ENCODE assay signal across 8 cellular contexts in genomic region chr2:135819211-135819610, GRCh38. TPM values are rescaled to one million over a fixed set of nuclear protein-coding genes. Genes with fewer than 3 reads are reported as not detected.
A peak's percentile ranks its signal among the peaks of the same experiment; 100 is the strongest.
DNase-seq lines count a peak whose midpoint lies in the region; ATAC-seq and TF ChIP-seq lines count a peak whose summit lies in the region.

No MANE protein-coding gene starts in this region.

- POLR2A ChIA-PET in Caco-2 (lab: Charles Lee): no interaction called here
- POLR2A ChIA-PET in IMR-90 (lab: Charles Lee; ENCODE audit: unreplicated experiment): no interaction called here

- peak overlapping the region; percentile 20; the same call in 1 of the 2 replicates for H2BK120ac ChIP-seq in IMR-90 (ENCODE audit: low read depth, low read length)

- peaks cover 7% of the 10 kb centered on the region; the same call in 1 of the 2 replicates for H3K9me3 ChIP-seq in Caco-2
- peaks cover 5% of the 10 kb centered on the region for H3K9me3 ChIP-seq in IMR-90 (ENCODE audit: control insufficient read depth, insufficient read depth, low read length)
- H3K9me3 ChIP-seq in upper lobe of left lung: peaks cover 0 to 8% (median 4%) of the 10 kb centered on the region in 4 donors

- no peak overlapping the region for H4K91ac ChIP-seq in IMR-90 (ENCODE audit: insufficient read depth, low read depth, low read length)

- TF ChIP-seq RAD21 in IMR-90 (IDR thresholded peaks at IDR 0.05; ENCODE audit: low read length): peak; percentile 17; the same call in 1 of the 2 replicates

- no peak overlapping the region for H3K27ac Mint-ChIP-seq in Caco-2 (ENCODE audit: unreplicated experiment)
- no peak overlapping the region for H3K27ac Mint-ChIP-seq in activated CD8-positive, alpha-beta memory T cell treated with anti-CD3 and anti-CD28 coated beads, Interleukin-2, amount 10 ng/mL, durations not matched to agents 7 days and 5 days

- H3K4me3 ChIP-seq in Caco-2 (ENCODE audit: low read depth, low read length) (no peak overlapping the region), IMR-90 (ENCODE audit: insufficient read depth, low read depth, low read length) (no peak overlapping the region), upper lobe of left lung (no peak overlapping the region)

- H4K20me1 ChIP-seq in IMR-90 (ENCODE audit: insufficient read depth, low read length): no peaks in the 10 kb centered on the region

- intact Hi-C loops in Caco-2 (cut with micrococcal nuclease; ENCODE audit: unreplicated experiment): no loop called here
- intact Hi-C loops in IMR-90 (cut with micrococcal nuclease): loop anchor here (5.0 kb wide), 1 partner anchor 558 kb away; no protein-coding TSS in a partner anchor
- intact Hi-C loops in left colon (cut with DNase I, micrococcal nuclease): no loop called here

- H3K27me3 Mint-ChIP-seq in Caco-2 (ENCODE audit: insufficient read depth, unreplicated experiment): no peaks in the 10 kb centered on the region
- no peaks in the 10 kb centered on the region for H3K27me3 Mint-ChIP-seq in activated CD8-positive, alpha-beta memory T cell treated with anti-CD3 and anti-CD28 coated beads, Interleukin-2, amount 10 ng/mL, durations not matched to agents 7 days and 5 days

- CTCF ChIA-PET in Caco-2 (lab: Charles Lee) (no interaction called here), IMR-90 (lab: Yijun Ruan, JAX) (no interaction called here)
- CTCF ChIA-PET in activated CD8-positive, alpha-beta memory T cell treated with anti-CD3 and anti-CD28 coated beads, Interleukin-2, amount 10 ng/mL, durations not matched to agents 7 days and 5 days (lab: Charles Lee): interaction anchor here (0.6 to 1.6 kb wide), 4 partner anchors 22 to 557 kb away, joined by 3 to 5 read pairs (median 4); no protein-coding TSS in a partner anchor

- H2AK9ac ChIP-seq in IMR-90 (replicated peaks; ENCODE audit: low read depth, low read length, poor library complexity): no peak overlapping the region

- H3K18ac ChIP-seq in IMR-90 (ENCODE audit: low read depth, low read length): no peak overlapping the region

- no peak overlapping the region for H3K23ac ChIP-seq in IMR-90 (ENCODE audit: low read depth, low read length)

- H3K36me3 ChIP-seq in Caco-2 (ENCODE audit: control insufficient read depth, insufficient read depth, low read length): no peaks in the 10 kb centered on the region
- H3K36me3 ChIP-seq in IMR-90 (ENCODE audit: control insufficient read depth, insufficient read depth, low read length): no peaks in the 10 kb centered on the region
- H3K36me3 ChIP-seq in upper lobe of left lung: no peaks in the 10 kb centered on the region

- no peak overlapping the region for H4K8ac ChIP-seq in IMR-90 (ENCODE audit: low read depth in 2 of 2, low read length in 2 of 2)

- no peak overlapping the region for H4K5ac ChIP-seq in IMR-90 (ENCODE audit: low read depth, low read length)

- H3K4me2 ChIP-seq in IMR-90 (ENCODE audit: low read depth, low read length): no peak overlapping the region

- no peak overlapping the region for H3K4me3 Mint-ChIP-seq in Caco-2 (ENCODE audit: unreplicated experiment)
- no peak overlapping the region for H3K4me3 Mint-ChIP-seq in activated CD8-positive, alpha-beta memory T cell treated with anti-CD3 and anti-CD28 coated beads, Interleukin-2, amount 10 ng/mL, durations not matched to agents 7 days and 5 days

- H3K9me3 Mint-ChIP-seq in Caco-2 (ENCODE audit: unreplicated experiment): no peaks in the 10 kb centered on the region
- peaks cover 13% of the 10 kb centered on the region for H3K9me3 Mint-ChIP-seq in activated CD8-positive, alpha-beta memory T cell treated with anti-CD3 and anti-CD28 coated beads, Interleukin-2, amount 10 ng/mL, durations not matched to agents 7 days and 5 days (ENCODE audit: low read depth)

- H3K27ac ChIP-seq in IMR-90 (ENCODE audit: insufficient read depth, low read length) (no peak overlapping the region), upper lobe of left lung (no peak overlapping the region)

- no peak for TF ChIP-seq EP300 in upper lobe of left lung (IDR thresholded peaks at IDR 0.05)

- H3K4me1 ChIP-seq in Caco-2 (no peaks in the 10 kb centered on the region), IMR-90 (ENCODE audit: control insufficient read depth, insufficient read depth, low read length) (peaks cover 6% of the 10 kb centered on the region; the same call in 1 of the 2 replicates), upper lobe of left lung (no peaks in the 10 kb centered on the region)

- H2BK15ac ChIP-seq in IMR-90 (ENCODE audit: low read depth, low read length): no peak overlapping the region

- dilution Hi-C loops in IMR-90 (cut with HindIII; ENCODE audit: low sequenced_read_pairs, unreplicated experiment): no loop called here

- no peaks in the 10 kb centered on the region for H3K9me1 ChIP-seq in IMR-90 (ENCODE audit: insufficient read depth, low read length)

- no peak overlapping the region for H3K9ac ChIP-seq in IMR-90 (ENCODE audit: low read depth, low read length)

- no TSS peak for BruUV-seq in Caco-2 (replicated peaks; lab: Mats Ljungman, UMichigan)
- BruUV-seq in IMR-90 (replicated peaks; lab: Mats Ljungman, UMichigan): no TSS peak

- peak; percentile 29 to 54 for TF ChIP-seq CTCF in Caco-2 (IDR thresholded peaks at IDR 0.05; ENCODE audit: insufficient read depth in 1 of 2, low read depth in 1 of 2, low read length in 1 of 2, severe bottlenecking in 1 of 2, unreplicated experiment in 1 of 2)
- peak; percentile 45 for TF ChIP-seq CTCF in IMR-90 (conservative IDR thresholded peaks at IDR 0.05; ENCODE audit: low read depth, low read length)
- no peak for TF ChIP-seq CTCF in omental fat pad (IDR thresholded peaks at IDR 0.05)
- no peak for TF ChIP-seq CTCF in upper lobe of left lung (IDR thresholded peaks at IDR 0.05)

- no peak overlapping the region for H2BK20ac ChIP-seq in IMR-90 (ENCODE audit: low read depth, low read length)

- no peaks in the 10 kb centered on the region for H3K79me1 ChIP-seq in IMR-90 (ENCODE audit: low read depth in 1 of 2, low read length in 2 of 2)

- in situ Hi-C loops in IMR-90 (cut with MboI; ENCODE audit: low sequenced_read_pairs): no loop called here

- no peak for TF ChIP-seq POLR2A in IMR-90 (IDR thresholded peaks at IDR 0.05; ENCODE audit: low read depth, low read length)
- TF ChIP-seq POLR2A in upper lobe of left lung (IDR thresholded peaks at IDR 0.05): no peak

- H3K4ac ChIP-seq in IMR-90 (ENCODE audit: low read depth, low read length): no peak overlapping the region

- H3K36me3 Mint-ChIP-seq in Caco-2 (ENCODE audit: insufficient read depth, unreplicated experiment): no peaks in the 10 kb centered on the region
- peaks cover 38% of the 10 kb centered on the region for H3K36me3 Mint-ChIP-seq in activated CD8-positive, alpha-beta memory T cell treated with anti-CD3 and anti-CD28 coated beads, Interleukin-2, amount 10 ng/mL, durations not matched to agents 7 days and 5 days

- 60% methylated on average over 1 of the region's 8 CpGs; no CpG with 5 or more reads in 1 of the 2 experiments for WGBS in IMR-90 (ENCODE audit: extremely low coverage in 2 of 2, insufficient read length in 1 of 2), 2 experiments
- WGBS in upper lobe of left lung, 2 donors: 71 to 72% methylated on average over 6 to 8 of the region's 8 CpGs

- H2BK5ac ChIP-seq in IMR-90 (ENCODE audit: low read depth, low read length, poor library complexity, severe bottlenecking): no peak overlapping the region

- DNase-seq in Caco-2: peak in 1 of 2 experiments; percentile 51
- peak; percentile 50 for DNase-seq in IMR-90
- DNase-seq in activated CD8-positive, alpha-beta memory T cell treated with anti-CD3 and anti-CD28 coated beads, Interleukin-2, amount 10 ng/mL, durations not matched to agents 7 days and 5 days: peak; percentile 77
- peak in 1 of 2 donors; percentile 33 for DNase-seq in left colon
- no peak for DNase-seq in omental fat pad (ENCODE audit: low spot score)
- DNase-seq in upper lobe of left lung: no peak
- no peak for DNase-seq in NCI-H1694 treated with DMSO at 0.1 percent for 48 hours (lab: John Stamatoyannopoulos, UW)

- H3K14ac ChIP-seq in IMR-90 (replicated peaks; ENCODE audit: low read depth, low read length): no peak overlapping the region

- peak overlapping the region; percentile 87 for H2AFZ ChIP-seq in IMR-90 (replicated peaks; ENCODE audit: low read length, poor library complexity)

- no peak overlapping the region for H3K56ac ChIP-seq in IMR-90 (ENCODE audit: extremely low read depth, insufficient read depth, low read length)

- ATAC-seq in IMR-90 (ENCODE audit: low read depth) (peak; percentile 67), left colon (peak; percentile 69), omental fat pad (ENCODE audit: low FRiP score) (no peak), HG02759 (IDR thresholded peaks at IDR 0.05; ENCODE audit: unreplicated experiment) (no peak), upper lobe of left lung (ENCODE audit: low FRiP score in 2 of 2) (no peak)
- peak; percentile 31 for ATAC-seq in activated CD8-positive, alpha-beta memory T cell treated with anti-CD3 and anti-CD28 coated beads, Interleukin-2, amount 10 ng/mL, durations not matched to agents 7 days and 5 days

- H3K27me3 ChIP-seq in Caco-2 (replicated peaks; ENCODE audit: control insufficient read depth, insufficient read depth, low read length) (no peaks in the 10 kb centered on the region), IMR-90 (ENCODE audit: control insufficient read depth, insufficient read depth, low read length) (no peaks in the 10 kb centered on the region), upper lobe of left lung (no peaks in the 10 kb centered on the region)

- H3K4me1 Mint-ChIP-seq in Caco-2 (ENCODE audit: low read depth, unreplicated experiment): no peaks in the 10 kb centered on the region
- H3K4me1 Mint-ChIP-seq in activated CD8-positive, alpha-beta memory T cell treated with anti-CD3 and anti-CD28 coated beads, Interleukin-2, amount 10 ng/mL, durations not matched to agents 7 days and 5 days: peaks cover 42% of the 10 kb centered on the region

- no peak overlapping the region for H2AK5ac ChIP-seq in IMR-90 (ENCODE audit: low read depth, low read length)

RNA-seq across cellular contexts. Expression of gene LCT, which starts 17.8 kb away (rescaled TPM):
- 0.82 and 1.5 TPM in 2 replicates for total RNA-seq in Caco-2 (2022)
- under 0.01 TPM in 1 of 2 replicates, not detected in the other for total RNA-seq in IMR-90 (2012; rRNA removed)
- polyA plus RNA-seq in IMR-90 (2012; rRNA removed): not detected in 2 replicates
- polyA plus RNA-seq in IMR-90 (2012; cell fraction: cytosol; rRNA removed): not detected in 2 replicates
- polyA plus RNA-seq in IMR-90 (2012; cell fraction: nucleus; rRNA removed; ENCODE audit: low replicate concordance): 0.01 TPM in 2 replicates
- total RNA-seq in activated CD8-positive, alpha-beta memory T cell treated with anti-CD3 and anti-CD28 coated beads, Interleukin-2, amount 10 ng/mL, durations not matched to agents 7 days and 5 days: under 1 TPM; 0.41 to 0.56 TPM
- total RNA-seq in left colon: under 1 TPM in 1 of 2 donors, not detected in 1; 0.27 TPM
- under 1 TPM in 1 of 4 donors, not detected in 3; 0.09 TPM for total RNA-seq in omental fat pad
- total RNA-seq in upper lobe of left lung: under 1 TPM in 2 of 6 donors, not detected in 4; 0.03 to 0.20 TPM

RNA-seq across cellular contexts. Expression of gene MCM6, which starts 57.0 kb away (rescaled TPM):
- total RNA-seq in Caco-2 (2022) (94.6 and 96.0 TPM in 2 replicates), IMR-90 (2012; rRNA removed) (29.6 and 36.7 TPM in 2 replicates), left colon (10 to 100 TPM in 1 of 2 donors, 1 to 10 TPM in 1; 7.8 to 14.9 TPM), omental fat pad (10 to 100 TPM in 3 of 4 donors, 1 to 10 TPM in 1; 8.5 to 13.1 (median 12.2) TPM), upper lobe of left lung (10 to 100 TPM in 1 of 6 donors, 1 to 10 TPM in 5; 4.2 to 10.5 (median 7.6) TPM)
- 18.6 and 21.4 TPM in 2 replicates for polyA plus RNA-seq in IMR-90 (2012; rRNA removed)
- 4.9 and 9.7 TPM in 2 replicates for polyA plus RNA-seq in IMR-90 (2012; cell fraction: cytosol; rRNA removed)
- 1.7 and 10.6 TPM in 2 replicates for polyA plus RNA-seq in IMR-90 (2012; cell fraction: nucleus; rRNA removed; ENCODE audit: low replicate concordance)
- total RNA-seq in activated CD8-positive, alpha-beta memory T cell treated with anti-CD3 and anti-CD28 coated beads, Interleukin-2, amount 10 ng/mL, durations not matched to agents 7 days and 5 days: 100 to 1,000 TPM; 130 to 159 TPM

Comparison
In these comparisons a context has a peak if more than half of its experiments do, and no peak if none do; other contexts are left out.
1. DNase-seq: peak in IMR-90 (single experiment) and activated CD8-positive, alpha-beta memory T cell treated with anti-CD3 and anti-CD28 coated beads, Interleukin-2, amount 10 ng/mL, durations not matched to agents 7 days and 5 days (single experiment); none in omental fat pad (single experiment), upper lobe of left lung (0 of 2) and NCI-H1694 treated with DMSO at 0.1 percent for 48 hours (single experiment).
2. CTCF ChIP-seq: peak in Caco-2 (2 of 2) and IMR-90 (single experiment); none in omental fat pad (0 of 3) and upper lobe of left lung (0 of 6).
3. ATAC-seq: peak in IMR-90 (single experiment), activated CD8-positive, alpha-beta memory T cell treated with anti-CD3 and anti-CD28 coated beads, Interleukin-2, amount 10 ng/mL, durations not matched to agents 7 days and 5 days (single experiment) and left colon (single experiment); none in omental fat pad (single experiment), HG02759 (single experiment) and upper lobe of left lung (0 of 2).